ENCODE assay signal across 16 cellular contexts in genomic region chrX:16589211-16589610, GRCh38.
DNase-seq lines count a peak whose midpoint lies in the region; ATAC-seq and TF ChIP-seq lines count a peak whose summit lies in the region.
"Had no signal": no experiment of that assay in that cellular context is flagged by ENCODE, and none has a peak within 500 bp of the region (broad histone marks: within the 10 kb centered on the region; RNA-seq: fewer than 3 reads in every experiment).

No MANE protein-coding gene starts in this region.

- H3K56ac ChIP-seq in H9 (ENCODE audit: insufficient read length, low read depth, low read length): no peak overlapping the region

- H3K23ac ChIP-seq in H9 (ENCODE audit: insufficient read length, low read depth, low read length): no peak overlapping the region

- H3K4me3 ChIP-seq in fibroblast of the aortic adventitia (ENCODE audit: low read depth, low read length): no peak overlapping the region
- H3K4me3 ChIP-seq: coronary artery had no signal

- H3K27me3 Mint-ChIP-seq in H9 (ENCODE audit: low read depth): no peaks in the 10 kb centered on the region; the same call in 1 of the 2 replicates
- H3K27me3 Mint-ChIP-seq: activated B cell treated with CpG ODN at 0.5 μM for 24 hours; stimulated activated naive CD8-positive, alpha-beta T cell treated with anti-CD3 and anti-CD28 coated beads, Interleukin-15, Interleukin-2, amounts not matched to agents 100 ng/mL and 50 ng/mL, for 24 hours had no signal

- no CpG with 5 or more reads among the region's 2 CpGs for WGBS in H9 (ENCODE audit: extremely low coverage, insufficient read length, low lambda C conversion rate)

- no peak overlapping the region for H2BK12ac ChIP-seq in H9 (ENCODE audit: insufficient read length, low read depth, low read length)

- no peaks in the 10 kb centered on the region for H3K23me2 ChIP-seq in H9 (ENCODE audit: insufficient read length, low read depth, low read length, poor library complexity, severe bottlenecking)

- DNase-seq in A172 (ENCODE audit: low spot score): peak; percentile 63
- no peak for DNase-seq in H9
- peak; percentile 30 for DNase-seq in amniotic epithelial cell (ENCODE audit: low read depth)
- DNase-seq in fibroblast of the aortic adventitia (ENCODE audit: low read depth): peak; percentile 65
- no peak for DNase-seq in iPS-NIHi11 (ENCODE audit: low spot score)
- DNase-seq in SIG-M5 treated with dmso at 0.1 percent for 504 hours (lab: John Stamatoyannopoulos, UW; ENCODE audit: unreplicated experiment): no peak
- DNase-seq: activated B cell treated with CpG ODN at 0.5 μM for 24 hours; activated CD8-positive, alpha-beta memory T cell treated with anti-CD3 and anti-CD28 coated beads, Interleukin-2, amount 50 U/mL, for 4 hours; H7; NCI-H1048; NCI-H2171 had no signal

- H3K4ac ChIP-seq in H9 (ENCODE audit: low read depth, low read length): no peak overlapping the region

- no peak overlapping the region for H2AK5ac ChIP-seq in H9 (ENCODE audit: insufficient read length, low read length)

- peaks cover 50 to 67% of the 10 kb centered on the region in 2 experiments for H3K4me1 Mint-ChIP-seq in H9
- H3K4me1 Mint-ChIP-seq: activated B cell treated with CpG ODN at 0.5 μM for 24 hours had no signal

- H2AFZ ChIP-seq in H9 (ENCODE audit: low read length): no peak overlapping the region

- H2BK5ac ChIP-seq in H9 (ENCODE audit: insufficient read length, low read length): no peak overlapping the region

- no peak overlapping the region for H3K14ac ChIP-seq in H9 (ENCODE audit: insufficient read depth, low read length)

- no peak overlapping the region for H2BK15ac ChIP-seq in H9 (ENCODE audit: low read depth, low read length)

- no peak overlapping the region for H3K27ac ChIP-seq in H9 (ENCODE audit: insufficient read length, low read depth, low read length)
- H3K27ac ChIP-seq: coronary artery had no signal

- H4K5ac ChIP-seq in H9 (ENCODE audit: insufficient read length, low read depth, low read length): no peak overlapping the region

- no peak overlapping the region for H3K18ac ChIP-seq in H9 (ENCODE audit: insufficient read length, low read depth, low read length)

- peaks cover 0 to 5% of the 10 kb centered on the region in 2 experiments; a peak in 1 of 5 replicates for H3K9me3 Mint-ChIP-seq in H9
- H3K9me3 Mint-ChIP-seq: activated B cell treated with CpG ODN at 0.5 μM for 24 hours; activated naive CD4-positive, alpha-beta T cell treated with anti-CD3 and anti-CD28 coated beads, Interleukin-2, amount 50 U/mL, for 72 hours had no signal

- H2BK20ac ChIP-seq in H9 (ENCODE audit: low read depth, low read length, poor library complexity, severe bottlenecking): no peak overlapping the region

- ATAC-seq in GM18519 (IDR thresholded peaks at IDR 0.05; ENCODE audit: low FRiP score, unreplicated experiment): no peak
- ATAC-seq in GM19351 (IDR thresholded peaks at IDR 0.05; ENCODE audit: unreplicated experiment): no peak

- no peaks in the 10 kb centered on the region for H3K79me2 ChIP-seq in H9 (ENCODE audit: insufficient read depth, low read length)

- H3K9me3 ChIP-seq in H9 (ENCODE audit: control insufficient read depth, low read depth, low read length): no peaks in the 10 kb centered on the region

- no peaks in the 10 kb centered on the region for H4K20me1 ChIP-seq in H9 (ENCODE audit: control insufficient read depth, insufficient read depth, insufficient read length)

- H3K4me1 ChIP-seq in H9 (ENCODE audit: insufficient read depth, low read length): peaks cover 14% of the 10 kb centered on the region; the same call in 1 of the 2 replicates

- H3K27me3 ChIP-seq in H9 (ENCODE audit: insufficient read depth, low read length): no peaks in the 10 kb centered on the region

- H3K27ac Mint-ChIP-seq in H9: peak overlapping the region; percentile 27 to 36 (median 34); a peak in 6 of 7 replicates
- H3K27ac Mint-ChIP-seq: activated B cell treated with CpG ODN at 0.5 μM for 24 hours; activated naive CD4-positive, alpha-beta T cell treated with anti-CD3 and anti-CD28 coated beads, Interleukin-2, amount 50 U/mL, for 72 hours; stimulated activated naive CD8-positive, alpha-beta T cell treated with anti-CD3 and anti-CD28 coated beads, Interleukin-15, Interleukin-2, amounts not matched to agents 100 ng/mL and 50 ng/mL, for 24 hours had no signal

- TF ChIP-seq CTCF in H9 (conservative IDR thresholded peaks at IDR 0.05) (no peak), fibroblast of the aortic adventitia (IDR thresholded peaks at IDR 0.05; ENCODE audit: insufficient read depth, low read length) (no peak)

- H2BK120ac ChIP-seq in H9 (ENCODE audit: low read depth, low read length, poor library complexity, severe bottlenecking): no peak overlapping the region

- H3K79me1 ChIP-seq in H9 (ENCODE audit: insufficient read depth, low read depth, low read length, poor library complexity, severe bottlenecking): no peaks in the 10 kb centered on the region

- H3K36me3 Mint-ChIP-seq in H9 (ENCODE audit: insufficient read depth in 1 of 3, low read depth in 3 of 3): peaks cover 58 to 76% (median 67%) of the 10 kb centered on the region in 3 experiments

- no peak overlapping the region for H3K9ac ChIP-seq in H9 (ENCODE audit: extremely low read depth, insufficient read length, low read length)

- no peak overlapping the region for H4K8ac ChIP-seq in H9 (replicated peaks; ENCODE audit: insufficient read length, low read depth, low read length)

- no peak overlapping the region for H3T11ph ChIP-seq in H9 (ENCODE audit: low read length)

- no peak overlapping the region for H4K91ac ChIP-seq in H9 (ENCODE audit: insufficient read length, low read depth, low read length)

- no peak overlapping the region for H3K4me2 ChIP-seq in H9 (ENCODE audit: insufficient read depth, insufficient read length, low read length)

- H3K4me3 Mint-ChIP-seq in H9: no peak overlapping the region
- H3K4me3 Mint-ChIP-seq: activated B cell treated with CpG ODN at 0.5 μM for 24 hours; stimulated activated naive CD8-positive, alpha-beta T cell treated with anti-CD3 and anti-CD28 coated beads, Interleukin-15, Interleukin-2, amounts not matched to agents 100 ng/mL and 50 ng/mL, for 24 hours had no signal

Comparison
In these comparisons a context has a peak if more than half of its experiments do, and no peak if none do; other contexts are left out.
1. DNase-seq: peak in A172 (single experiment), amniotic epithelial cell (single experiment) and fibroblast of the aortic adventitia (single experiment); none in H9 (single experiment), iPS-NIHi11 (single experiment) and SIG-M5 treated with dmso at 0.1 percent for 504 hours (single experiment).